In genomic region chr19:1609680-1610474, GRCh38 we compare ENCODE assay signal across 22 cellular contexts. TPM values are rescaled to one million over a fixed set of nuclear protein-coding genes. Genes with fewer than 3 reads are reported as not detected.
DNase-seq lines count a peak whose midpoint lies in the region; ATAC-seq, FAIRE-seq and TF ChIP-seq lines count a peak whose summit lies in the region.
"Had no signal": no experiment of that assay in that cellular context is flagged by ENCODE, and none has a peak within 500 bp of the region (broad histone marks: within the 10 kb centered on the region; RNA-seq: fewer than 3 reads in every experiment).

No MANE protein-coding gene starts in this region.

- peaks cover 27% of the 10 kb centered on the region for H3K4me1 Mint-ChIP-seq in CD4-positive, alpha-beta T cell (ENCODE audit: low read depth)
- H3K4me1 Mint-ChIP-seq in WTC11 (peaks cover 4% of the 10 kb centered on the region; the same call in 1 of the 2 replicates), natural killer cell (peaks cover 26 to 27% of the 10 kb centered on the region in 2 donors)
- H3K4me1 Mint-ChIP-seq: nephron had no signal

- H3K4me3 Mint-ChIP-seq in CD4-positive, alpha-beta T cell = no peak overlapping the region
- H3K4me3 Mint-ChIP-seq in WTC11 = no peak overlapping the region
- peak overlapping the region; percentile 84 for H3K4me3 Mint-ChIP-seq in natural killer cell
- H3K4me3 Mint-ChIP-seq: activated T-helper 1 cell treated with anti-CD3 and anti-CD28 coated beads, Interleukin-12 subunit alpha, Interleukin-12 subunit beta, Interleukin-2, Interleukin-4 antibody, amounts not matched to agents 30 ng/mL and 10 ng/mL and 1 ng/mL, durations not matched to agents 14 hours and 24 hours and 36 hours; nephron had no signal

- no peak for ATAC-seq in CD4-positive, alpha-beta T cell (ENCODE audit: poor library complexity)
- ATAC-seq in WTC11 = no peak
- no peak for ATAC-seq in natural killer cell

- no peaks in the 10 kb centered on the region for H3K9me3 Mint-ChIP-seq in CD4-positive, alpha-beta T cell
- H3K9me3 Mint-ChIP-seq in WTC11 (no peaks in the 10 kb centered on the region), natural killer cell (no peaks in the 10 kb centered on the region)
- H3K9me3 Mint-ChIP-seq: activated T-helper 1 cell treated with anti-CD3 and anti-CD28 coated beads, Interleukin-12 subunit alpha, Interleukin-12 subunit beta, Interleukin-2, Interleukin-4 antibody, amounts not matched to agents 30 ng/mL and 10 ng/mL and 1 ng/mL, durations not matched to agents 14 hours and 24 hours and 36 hours; nephron had no signal

- TF ChIP-seq CTCF in CD4-positive, alpha-beta T cell (IDR thresholded peaks at IDR 0.05) = no peak
- TF ChIP-seq CTCF in GM20000 (IDR thresholded peaks at IDR 0.05; ENCODE audit: extremely low read depth, missing control alignments) (no peak), WTC11 (IDR thresholded peaks at IDR 0.05) (no peak), natural killer cell (IDR thresholded peaks at IDR 0.05) (no peak)

- TF ChIP-seq POLR2A in GM12891 (IDR thresholded peaks at IDR 0.05; ENCODE audit: low read depth, low read length) = no peak

- no peaks in the 10 kb centered on the region for H3K27me3 Mint-ChIP-seq in CD4-positive, alpha-beta T cell
- H3K27me3 Mint-ChIP-seq in WTC11 (ENCODE audit: low read depth) (no peaks in the 10 kb centered on the region), natural killer cell (ENCODE audit: low read depth in 2 of 2) (no peaks in the 10 kb centered on the region)

- H3K9me3 ChIP-seq in CD4-positive, alpha-beta T cell (ENCODE audit: control insufficient read depth, low read length) = no peaks in the 10 kb centered on the region
- H3K9me3 ChIP-seq: adrenal gland, stomach, upper lobe of left lung had no signal

- no peak for FAIRE-seq in GM12891 (lab: Jason Lieb, UNC)
- FAIRE-seq: bronchial epithelial cell, kidney had no signal

- H3K27ac Mint-ChIP-seq in CD4-positive, alpha-beta T cell = peak overlapping the region; percentile 81
- H3K27ac Mint-ChIP-seq in WTC11 (0 out of 2 replicates have a peak overlapping the region, but pooled peaks have one; percentile 32), natural killer cell (peak overlapping the region; percentile 74 to 84)
- H3K27ac Mint-ChIP-seq: activated T-helper 1 cell treated with anti-CD3 and anti-CD28 coated beads, Interleukin-12 subunit alpha, Interleukin-12 subunit beta, Interleukin-2, Interleukin-4 antibody, amounts not matched to agents 30 ng/mL and 10 ng/mL and 1 ng/mL, durations not matched to agents 14 hours and 24 hours and 36 hours; nephron had no signal

- CTCF ChIA-PET in CD4-positive, alpha-beta T cell (lab: Charles Lee) = interaction anchor here (1.1 kb wide), 1 partner anchor 15 kb away, joined by 3 read pairs; no protein-coding TSS in a partner anchor
- CTCF ChIA-PET in WTC11 (lab: Charles Lee) = interaction anchor here (1.0 to 2.5 kb wide), 3 partner anchors 15 to 216 kb away, joined by 3 to 7 read pairs (median 3); no protein-coding TSS in a partner anchor

- POLR2A ChIA-PET in CD4-positive, alpha-beta T cell (lab: Charles Lee) = interaction anchor here (0.9 to 2.4 kb wide), 2 partner anchors 17 to 42 kb away, joined by 3 to 12 read pairs; partner anchors contain the start of gene MBD3
- POLR2A ChIA-PET in WTC11 (lab: Charles Lee) = no interaction called here

- H3K27ac ChIP-seq in CD4-positive, alpha-beta T cell (ENCODE audit: low read depth, low read length) = peak overlapping the region; percentile 5
- H3K27ac ChIP-seq: adrenal gland, dorsolateral prefrontal cortex, VCaP had no signal

- H3K27me3 ChIP-seq in CD4-positive, alpha-beta T cell (ENCODE audit: control insufficient read depth, insufficient read depth, low read length) = no peaks in the 10 kb centered on the region
- H3K27me3 ChIP-seq: adrenal gland, dorsolateral prefrontal cortex, stomach, upper lobe of left lung had no signal

- DNase-seq in CD4-positive, alpha-beta T cell = no peak
- DNase-seq in GM20000 (ENCODE audit: low spot score) = peak; percentile 17
- no peak for DNase-seq in WTC11 (ENCODE audit: low spot score)
- DNase-seq in natural killer cell = no peak
- DNase-seq in NCI-H2171 treated with DMSO at 0.1 percent for 48 hours (lab: John Stamatoyannopoulos, UW) = no peak
- no peak for DNase-seq in NCI-H1436 treated with DMSO at 0.1 percent for 48 hours (lab: John Stamatoyannopoulos, UW)
- DNase-seq in GM12891 (ENCODE audit: insufficient read length, low spot score) = no peak
- DNase-seq: adrenal gland, dorsolateral prefrontal cortex, erythroblast, foreskin melanocyte, GF-D8, KG1, kidney, NCI-H187 treated with DMSO at 0.1 percent for 48 hours, NCI-H446 treated with DMSO at 0.1 percent for 48 hours, stomach, upper lobe of left lung had no signal

- intact Hi-C loops in CD4-positive, alpha-beta T cell (cut with DNase I, micrococcal nuclease) = loop anchor here in 1 of 2 experiments (5.0 kb wide), 1 partner anchor 202 kb away; the partner anchor contains the start of gene ATP8B3
- intact Hi-C loops in natural killer cell (cut with micrococcal nuclease) = loop anchor here (5.0 to 10.0 kb wide), 2 partner anchors 62 to 205 kb away; partner anchors contain the start of genes DAZAP1 and GAMT

- peaks cover 44% of the 10 kb centered on the region for H3K36me3 Mint-ChIP-seq in CD4-positive, alpha-beta T cell (ENCODE audit: low read depth)
- H3K36me3 Mint-ChIP-seq in WTC11 = peaks cover 31% of the 10 kb centered on the region
- no peaks in the 10 kb centered on the region for H3K36me3 Mint-ChIP-seq in natural killer cell

TF ChIP-seq in WTC11, 78 proteins besides CTCF, POLR2A, EP300 and RAD21 (continues in another document):
- no peak for TF ChIP-seq CDX4 (CRISPR knock-in tag; IDR thresholded peaks at IDR 0.05; ENCODE audit: borderline replicate concordance)
- no peak for TF ChIP-seq JUN (CRISPR knock-in tag; IDR thresholded peaks at IDR 0.05)
- TF ChIP-seq TEAD4 (CRISPR knock-in tag; IDR thresholded peaks at IDR 0.05) = no peak
- TF ChIP-seq USF1 (CRISPR knock-in tag; IDR thresholded peaks at IDR 0.05) = no peak
- TF ChIP-seq SOX15 (CRISPR knock-in tag; IDR thresholded peaks at IDR 0.05) = no peak
- TF ChIP-seq ZNF423 (CRISPR knock-in tag; IDR thresholded peaks at IDR 0.05) = no peak

TF ChIP-seq in GM12891, 5 proteins besides CTCF, POLR2A, EP300 and RAD21:
- TF ChIP-seq PAX5 (IDR thresholded peaks at IDR 0.05; ENCODE audit: insufficient read depth, low read length, severe bottlenecking) (no peak), SPI1 (IDR thresholded peaks at IDR 0.05; ENCODE audit: low read depth, low read length) (no peak), POU2F2 (IDR thresholded peaks at IDR 0.05; ENCODE audit: low read depth, low read length) (no peak), POLR2AphosphoS5 (IDR thresholded peaks at IDR 0.05; ENCODE audit: low read depth, low read length) (no peak), TAF1 (IDR thresholded peaks at IDR 0.05; ENCODE audit: low read depth, low read length) (no peak)

RNA-seq across cellular contexts. Expression of gene UQCR11, which starts 4.6 kb away (rescaled TPM):
- total RNA-seq in CD4-positive, alpha-beta T cell = 10 to 100 TPM; 88.9 to 93.8 TPM
- total RNA-seq in WTC11 (2021) = 195 to 198 TPM (median 196 TPM) in 3 replicates
- total RNA-seq in natural killer cell = 100 to 1,000 TPM in 1 of 3 donors, 10 to 100 TPM in 2; 91.2 to 142 (median 99.1) TPM
- polyA plus RNA-seq in GM12891 (2012; ENCODE audit: low read depth, missing spikeins) = 202 TPM

RNA-seq across cellular contexts. Expression of gene MBD3, which starts 17.2 kb away (rescaled TPM):
- 10 to 100 TPM; 34.3 to 35.2 TPM for total RNA-seq in CD4-positive, alpha-beta T cell
- 90.2 to 94.8 TPM (median 93.2 TPM) in 3 replicates for total RNA-seq in WTC11 (2021)
- 10 to 100 TPM; 55.9 to 66.7 (median 59.0) TPM for total RNA-seq in natural killer cell
- 38.8 TPM for polyA plus RNA-seq in GM12891 (2012; ENCODE audit: low read depth, missing spikeins)

RNA-seq across cellular contexts. Expression of gene MEX3D, which starts 41.8 kb away (rescaled TPM):
- total RNA-seq in CD4-positive, alpha-beta T cell = 1 to 10 TPM; 1.6 to 2.3 TPM
- total RNA-seq in WTC11 (2021) (69.5 to 80.5 TPM (median 78.2 TPM) in 3 replicates), natural killer cell (1 to 10 TPM; 4.2 to 6.9 (median 4.4) TPM)
- 1.0 TPM for polyA plus RNA-seq in GM12891 (2012; ENCODE audit: low read depth, missing spikeins)

RNA-seq across cellular contexts. Expression of gene TCF3, which starts 42.5 kb away (rescaled TPM):
- 10 to 100 TPM; 51.2 to 52.2 TPM for total RNA-seq in CD4-positive, alpha-beta T cell
- total RNA-seq in WTC11 (2021) (323 to 350 TPM (median 324 TPM) in 3 replicates), natural killer cell (10 to 100 TPM; 54.5 to 72.2 (median 64.3) TPM)
- polyA plus RNA-seq in GM12891 (2012; ENCODE audit: low read depth, missing spikeins) = 146 TPM
